ENCODE assay signal across 25 cellular contexts in the genomic region with DNA sequence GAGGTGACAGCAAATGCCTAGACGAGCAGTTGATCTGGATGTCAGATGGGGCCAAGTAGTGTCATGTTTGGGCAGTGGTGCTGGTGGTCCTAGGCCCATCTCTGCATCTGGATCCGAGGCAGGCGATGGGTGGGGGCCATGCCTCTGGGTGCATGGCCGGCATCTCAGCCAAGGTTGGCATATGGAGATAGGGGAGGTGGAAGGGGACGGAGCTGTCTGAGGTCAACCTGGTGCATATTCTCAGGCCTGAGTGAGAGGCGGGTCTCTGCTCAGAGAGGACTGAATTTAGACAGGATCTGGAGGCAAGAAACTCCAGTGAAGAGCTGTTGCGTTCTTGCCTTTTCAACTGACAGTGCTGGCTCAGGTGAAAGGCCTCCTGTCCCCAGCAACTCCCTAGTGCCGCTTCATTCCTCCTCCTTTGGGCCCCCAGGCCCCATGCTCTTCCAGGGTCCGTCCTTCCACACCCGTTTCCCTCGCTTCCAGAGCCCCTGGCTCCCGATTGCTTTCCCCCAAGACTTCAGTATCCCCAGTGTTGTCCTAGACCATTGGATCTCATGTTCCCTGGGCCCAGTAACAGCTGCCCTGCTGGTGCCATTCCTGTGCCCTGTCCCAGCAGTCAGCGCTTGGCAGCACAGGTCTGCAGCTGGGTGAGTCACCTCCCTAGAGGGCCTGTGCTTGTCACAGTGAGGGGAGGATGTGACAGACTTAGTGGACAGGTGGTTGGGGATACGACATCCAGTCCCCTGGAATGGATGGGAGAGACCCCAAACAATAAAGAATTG. TPM values are rescaled to one million over a fixed set of nuclear protein-coding genes. Genes with fewer than 3 reads are reported as not detected.
A peak's percentile ranks its signal among the peaks of the same experiment; 100 is the strongest.
DNase-seq lines count a peak whose midpoint lies in the region; ATAC-seq and TF ChIP-seq lines count a peak whose summit lies in the region.
"Had no signal": no experiment of that assay in that cellular context is flagged by ENCODE, and none has a peak within 500 bp of the region (broad histone marks: within the 10 kb centered on the region; RNA-seq: fewer than 3 reads in every experiment).

No MANE protein-coding gene starts in this region.

- no peak overlapping the region for H2BK12ac ChIP-seq in neuronal stem cell (ENCODE audit: low read length)

- no peak overlapping the region for H3K27ac ChIP-seq in psoas muscle
- H3K27ac ChIP-seq in neuronal stem cell (replicated peaks; ENCODE audit: low read length): no peak overlapping the region
- H3K27ac ChIP-seq: SJSA1 had no signal

- peaks cover 3% of the 10 kb centered on the region for H3K79me1 ChIP-seq in neuronal stem cell (ENCODE audit: low read depth, low read length)

- no peak overlapping the region for H2AK5ac ChIP-seq in neuronal stem cell (ENCODE audit: low read depth, low read length)

- intact Hi-C loops in left cardiac atrium (cut with DNase I): no loop called here
- intact Hi-C loops in Right ventricle myocardium superior (cut with DNase I): no loop called here
- intact Hi-C loops in psoas muscle (cut with DNase I): no loop called here

- H3K36me3 Mint-ChIP-seq in endothelial cell (ENCODE audit: low read depth, unreplicated experiment): peaks cover 42% of the 10 kb centered on the region
- H3K36me3 Mint-ChIP-seq: IgD-negative memory B cell had no signal

- no peaks in the 10 kb centered on the region for H3K9me3 ChIP-seq in psoas muscle
- no peaks in the 10 kb centered on the region for H3K9me3 ChIP-seq in neuronal stem cell (replicated peaks in 1 of 2; ENCODE audit: control insufficient read depth in 2 of 2, insufficient read depth in 1 of 2, low read depth in 1 of 2, low read length in 2 of 2)
- H3K9me3 ChIP-seq: MG63, SJSA1 had no signal

- H3K27me3 Mint-ChIP-seq in endothelial cell (ENCODE audit: unreplicated experiment): peaks cover 32% of the 10 kb centered on the region
- H3K27me3 Mint-ChIP-seq: CD4-positive, alpha-beta T cell; IgD-negative memory B cell had no signal

- H3K4ac ChIP-seq in neuronal stem cell (ENCODE audit: low read length): no peak overlapping the region

- WGBS in psoas muscle, 3 donors: 73 to 81% (median 74%) methylated on average over 14 of the region's 14 CpGs
- WGBS in neuronal stem cell (ENCODE audit: extremely low coverage in 2 of 2, insufficient read length in 2 of 2, insufficient replicate concordance in 1 of 2), 2 donors: no CpG with 5 or more reads among the region's 14 CpGs

- peaks cover 12% of the 10 kb centered on the region for H3K4me1 Mint-ChIP-seq in endothelial cell (ENCODE audit: unreplicated experiment)
- H3K4me1 Mint-ChIP-seq: IgD-negative memory B cell had no signal

- no peak overlapping the region for H2AFZ ChIP-seq in neuronal stem cell (ENCODE audit: low read length)

- H4K8ac ChIP-seq in neuronal stem cell (ENCODE audit: low read depth, low read length): no peak overlapping the region

- DNase-seq in left cardiac atrium: peak; percentile 22
- DNase-seq in Right ventricle myocardium superior: no peak
- DNase-seq in endothelial cell (ENCODE audit: low spot score): no peak
- DNase-seq in psoas muscle: peak in 1 of 2 donors; percentile 54
- DNase-seq in activated CD4-positive, CD25-positive, alpha-beta regulatory T cell (lab: John Stamatoyannopoulos, UW): no peak
- no peak for DNase-seq in neuronal stem cell (ENCODE audit: low spot score)
- DNase-seq in stimulated activated CD8-positive, alpha-beta memory T cell treated with anti-CD3 and anti-CD28 coated beads, Interleukin-4, amount 100 ng/mL, for 48 hours: no peak
- DNase-seq: CD4-positive, alpha-beta T cell; DMS153; GDM1; Kasumi-1; MG63; NCI-H1048; NCI-H1436 treated with DMSO at 0.1 percent for 48 hours; NCI-H2029; NCI-H345; NCI-H526 had no signal

- H3K4me1 ChIP-seq in psoas muscle (no peaks in the 10 kb centered on the region), neuronal stem cell (ENCODE audit: control insufficient read depth in 2 of 2, insufficient read depth in 1 of 2, low read depth in 1 of 2, low read length in 2 of 2) (peaks cover 0 to 15% of the 10 kb centered on the region in 2 donors)
- H3K4me1 ChIP-seq: SJSA1 had no signal

- H3K14ac ChIP-seq in neuronal stem cell (ENCODE audit: low read length): no peak overlapping the region

- ATAC-seq in left cardiac atrium: peak in 1 of 2 donors; percentile 33
- ATAC-seq in Right ventricle myocardium superior (ENCODE audit: poor library complexity): no peak
- ATAC-seq in psoas muscle: peak; percentile 75 to 86 (median 81)
- ATAC-seq in GM21528 (IDR thresholded peaks at IDR 0.05; ENCODE audit: low FRiP score, unreplicated experiment): no peak
- ATAC-seq: GM12878 had no signal

- H3K4me2 ChIP-seq in neuronal stem cell (ENCODE audit: insufficient read depth, low read length, poor library complexity, severe bottlenecking): no peak overlapping the region

- H3K27ac Mint-ChIP-seq in endothelial cell (ENCODE audit: unreplicated experiment): no peak overlapping the region
- H3K27ac Mint-ChIP-seq: CD4-positive, alpha-beta T cell; IgD-negative memory B cell had no signal

- no peak overlapping the region for H2BK5ac ChIP-seq in neuronal stem cell (ENCODE audit: low read length)

- no peak overlapping the region for H3K23ac ChIP-seq in neuronal stem cell (ENCODE audit: low read depth, low read length, poor library complexity)

- no peak overlapping the region for H4K91ac ChIP-seq in neuronal stem cell (ENCODE audit: low read depth, low read length, poor library complexity)

- H3K9ac ChIP-seq in neuronal stem cell (ENCODE audit: low read depth, low read length, poor library complexity): no peak overlapping the region

- no peaks in the 10 kb centered on the region for H3K27me3 ChIP-seq in psoas muscle (ENCODE audit: insufficient read depth in 3 of 3, low read length in 2 of 3)
- H3K27me3 ChIP-seq in neuronal stem cell (ENCODE audit: control insufficient read depth in 3 of 3, insufficient read depth in 3 of 3, low read depth in 1 of 3, low read length in 3 of 3): no peaks in the 10 kb centered on the region
- H3K27me3 ChIP-seq: MG63, SJSA1 had no signal

- no peaks in the 10 kb centered on the region for H3K9me3 Mint-ChIP-seq in endothelial cell (ENCODE audit: unreplicated experiment)
- H3K9me3 Mint-ChIP-seq: CD4-positive, alpha-beta T cell; IgD-negative memory B cell had no signal

- H3K4me3 ChIP-seq in psoas muscle (no peak overlapping the region), neuronal stem cell (ENCODE audit: low read length in 2 of 2) (no peak overlapping the region)
- H3K4me3 ChIP-seq: GM12878, MG63, SJSA1 had no signal

- no peak overlapping the region for H3K18ac ChIP-seq in neuronal stem cell (ENCODE audit: low read length)

- TF ChIP-seq CTCF in endothelial cell (IDR thresholded peaks at IDR 0.05; ENCODE audit: unreplicated experiment) (no peak), psoas muscle (IDR thresholded peaks at IDR 0.05) (no peak)

- no peak overlapping the region for H2BK15ac ChIP-seq in neuronal stem cell (ENCODE audit: low read length)

- H3K36me3 ChIP-seq in psoas muscle (ENCODE audit: insufficient read depth in 1 of 2, low read depth in 1 of 2) (peaks cover 0 to 57% of the 10 kb centered on the region in 2 donors), neuronal stem cell (replicated peaks in 1 of 2; ENCODE audit: control insufficient read depth in 2 of 2, insufficient read depth in 2 of 2, low read length in 2 of 2) (peaks cover 39 to 93% of the 10 kb centered on the region in 2 donors)

- H2BK120ac ChIP-seq in neuronal stem cell (ENCODE audit: low read depth, low read length): no peak overlapping the region

- H3K4me3 Mint-ChIP-seq in endothelial cell (ENCODE audit: unreplicated experiment): peak overlapping the region; percentile 59
- H3K4me3 Mint-ChIP-seq: CD4-positive, alpha-beta T cell had no signal

RNA-seq across cellular contexts. Expression of a gene that starts 32.6 kb away (rescaled TPM):
- under 1 TPM in 1 of 2 donors, not detected in 1; 0.56 TPM for total RNA-seq in left cardiac atrium
- total RNA-seq in Right ventricle myocardium superior: 2.7 TPM
- 13.8 TPM for total RNA-seq in endothelial cell (ENCODE audit: unreplicated experiment)
- total RNA-seq in psoas muscle: 1 to 10 TPM in 1 of 4 donors, under 1 TPM in 2, not detected in 1; 0.38 to 1.9 (median 0.91) TPM
- polyA plus RNA-seq in psoas muscle: under 1 TPM; 0.07 to 0.93 (median 0.21) TPM
- 0.10 TPM for polyA plus RNA-seq in neuronal stem cell (2013, experiment 1 of 2)
- 0.07 TPM for polyA plus RNA-seq in neuronal stem cell (2013, experiment 2 of 2)
- total RNA-seq: CD4-positive, alpha-beta T cell; Daoy; GM12878; H4; SJSA1 had no signal
- polyA plus RNA-seq: BJ, GM12878, IgD-negative memory B cell had no signal

RNA-seq across cellular contexts. Expression of a gene that starts 48.7 kb away (rescaled TPM):
- total RNA-seq in left cardiac atrium (10 to 100 TPM; 53.0 to 61.5 TPM), Right ventricle myocardium superior (62.7 TPM), endothelial cell (ENCODE audit: unreplicated experiment) (206 TPM), psoas muscle (10 to 100 TPM; 39.3 to 52.2 (median 51.4) TPM)
- polyA plus RNA-seq in psoas muscle: 10 to 100 TPM; 38.4 to 75.3 (median 44.7) TPM
- polyA plus RNA-seq in neuronal stem cell (2013, experiment 1 of 2): 45.7 TPM
- polyA plus RNA-seq in neuronal stem cell (2013, experiment 2 of 2): 45.5 TPM

RNA-seq across cellular contexts. Expression of a gene that starts 51.6 kb away (rescaled TPM):
- total RNA-seq in left cardiac atrium (10 to 100 TPM; 36.3 to 37.9 TPM), Right ventricle myocardium superior (33.9 TPM), endothelial cell (ENCODE audit: unreplicated experiment) (40.8 TPM), psoas muscle (10 to 100 TPM; 41.7 to 55.5 (median 44.4) TPM)
- polyA plus RNA-seq in psoas muscle: 100 to 1,000 TPM in 1 of 3 donors, 10 to 100 TPM in 2; 76.9 to 121 (median 85.3) TPM
- 45.7 TPM for polyA plus RNA-seq in neuronal stem cell (2013, experiment 1 of 2)
- polyA plus RNA-seq in neuronal stem cell (2013, experiment 2 of 2): 44.8 TPM

RNA-seq across cellular contexts. Expression of a gene that starts 52.1 kb away (rescaled TPM):
- total RNA-seq in left cardiac atrium (10 to 100 TPM in 1 of 2 donors, 1 to 10 TPM in 1; 8.2 to 12.8 TPM), Right ventricle myocardium superior (42.6 TPM), endothelial cell (ENCODE audit: unreplicated experiment) (not detected), psoas muscle (10 to 100 TPM in 3 of 4 donors, 1 to 10 TPM in 1; 9.7 to 29.6 (median 23.0) TPM)
- 10 to 100 TPM in 2 of 3 donors, 1 to 10 TPM in 1; 3.8 to 25.2 (median 22.5) TPM for polyA plus RNA-seq in psoas muscle
- polyA plus RNA-seq in neuronal stem cell (2013, experiment 1 of 2): not detected
- not detected for polyA plus RNA-seq in neuronal stem cell (2013, experiment 2 of 2)
- total RNA-seq: A172; CD4-positive, alpha-beta T cell; Daoy; GM12878; H4; SJSA1 had no signal
- polyA plus RNA-seq: BJ, GM12878, IgD-negative memory B cell had no signal

RNA-seq across cellular contexts. Expression of a gene that starts 54.3 kb away (rescaled TPM):
- total RNA-seq in left cardiac atrium (10 to 100 TPM; 62.9 to 73.2 TPM), Right ventricle myocardium superior (81.1 TPM), endothelial cell (ENCODE audit: unreplicated experiment) (68.0 TPM), psoas muscle (100 to 1,000 TPM in 3 of 4 donors, 10 to 100 TPM in 1; 87.1 to 126 (median 111) TPM)
- polyA plus RNA-seq in psoas muscle: 100 to 1,000 TPM; 132 to 194 (median 151) TPM
- polyA plus RNA-seq in neuronal stem cell (2013, experiment 1 of 2): 40.4 TPM
- 40.8 TPM for polyA plus RNA-seq in neuronal stem cell (2013, experiment 2 of 2)

Comparison
In these comparisons a context has a peak if more than half of its experiments do, and no peak if none do; other contexts are left out.
1. ATAC-seq: peak in psoas muscle (4 of 4); none in Right ventricle myocardium superior (single experiment) and GM21528 (single experiment).